In the genomic region with DNA sequence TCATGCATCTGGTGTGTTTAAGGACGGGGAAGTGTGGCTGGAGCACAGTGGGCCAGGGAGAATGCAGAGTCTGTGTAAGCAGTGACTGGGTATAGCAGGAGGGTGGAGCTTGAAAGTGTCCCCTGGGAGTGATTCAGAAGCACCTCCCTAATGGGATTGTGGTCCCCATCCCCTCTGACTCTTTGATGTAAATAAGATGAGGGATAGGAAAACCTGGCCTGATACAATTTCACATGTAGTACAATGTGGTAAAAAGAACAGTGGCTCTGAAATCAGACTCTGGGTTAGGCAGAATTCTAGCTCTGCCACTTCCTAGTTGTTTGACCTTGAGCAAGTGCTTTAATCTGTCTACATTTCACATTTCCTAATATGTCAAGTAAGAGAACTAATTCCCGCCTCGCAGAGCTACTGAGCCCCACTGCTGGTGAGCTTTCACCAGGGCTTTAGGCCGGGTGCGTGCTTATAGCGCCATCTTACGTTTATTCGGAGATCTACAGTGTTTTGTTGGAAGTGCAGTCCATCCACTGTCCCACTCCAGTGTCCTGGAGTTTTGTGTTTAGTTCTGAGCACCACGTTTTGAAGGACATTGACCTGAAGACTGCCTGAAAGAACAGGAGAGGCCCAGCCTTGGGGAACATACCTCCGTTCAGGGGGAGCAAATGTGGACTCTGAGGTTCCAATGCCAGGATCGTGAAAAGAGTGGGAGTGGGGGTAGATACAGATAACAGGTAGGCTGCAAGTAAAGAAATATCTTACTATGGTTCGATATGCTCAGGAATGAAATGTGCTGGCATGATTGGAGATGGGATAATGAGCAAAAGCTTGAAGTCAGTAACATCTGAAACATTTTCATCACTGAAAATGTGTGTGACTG, we compare ENCODE assay signal across 8 cellular contexts. TPM values are rescaled to one million over a fixed set of nuclear protein-coding genes. Genes with fewer than 3 reads are reported as not detected.
A peak's percentile ranks its signal among the peaks of the same experiment; 100 is the strongest.
DNase-seq lines count a peak whose midpoint lies in the region; ATAC-seq, FAIRE-seq and TF ChIP-seq lines count a peak whose summit lies in the region.

No MANE protein-coding gene starts in this region.

- FAIRE-seq in urothelium cell line (lab: Jason Lieb, UNC): no peak

- H3K36me3 ChIP-seq in neural progenitor cell: no peaks in the 10 kb centered on the region

- in situ Hi-C loops in ACHN (cut with HindIII; ENCODE audit: low pct_ligation_motif_present, low pct_unique_long_range_greater_than_20kb, low sequenced_read_pairs): no loop called here

- CTCF ChIA-PET in activated CD4-positive, alpha-beta memory T cell treated with anti-CD3 and anti-CD28 coated beads for 36 hours (lab: Charles Lee): interaction anchor here (0.5 to 3.5 kb wide), 37 partner anchors 8 to 654 kb away, joined by 3 to 37 read pairs (median 4); a partner anchor contains a TSS

- H3K9ac ChIP-seq in neural progenitor cell: no peak overlapping the region

- no peaks in the 10 kb centered on the region for H3K4me1 Mint-ChIP-seq in activated CD4-positive, alpha-beta memory T cell treated with anti-CD3 and anti-CD28 coated beads for 36 hours (ENCODE audit: low read depth)
- peaks cover under 1% of the 10 kb centered on the region for H3K4me1 Mint-ChIP-seq in neural progenitor cell

- H3K27ac Mint-ChIP-seq in activated CD4-positive, alpha-beta memory T cell treated with anti-CD3 and anti-CD28 coated beads for 36 hours: no peak overlapping the region
- no peak overlapping the region for H3K27ac Mint-ChIP-seq in neural progenitor cell

- H3K4me1 ChIP-seq in neural progenitor cell: peaks cover 6% of the 10 kb centered on the region

- H3K9me3 Mint-ChIP-seq in activated CD4-positive, alpha-beta memory T cell treated with anti-CD3 and anti-CD28 coated beads for 36 hours: no peaks in the 10 kb centered on the region
- no peaks in the 10 kb centered on the region for H3K9me3 Mint-ChIP-seq in neural progenitor cell

- H3F3A ChIP-seq in neural progenitor cell (ENCODE audit: low read depth): no peaks in the 10 kb centered on the region

- H3K4me3 ChIP-seq in foreskin fibroblast (ENCODE audit: low read depth in 1 of 2, low read length in 2 of 2) (no peak overlapping the region), neural progenitor cell (no peak overlapping the region)

- no peak overlapping the region for H3K27ac ChIP-seq in neural progenitor cell

- no peak for ATAC-seq in GM19035 (IDR thresholded peaks at IDR 0.05; ENCODE audit: unreplicated experiment)

- no peak overlapping the region for H2AFZ ChIP-seq in neural progenitor cell (replicated peaks)

- no peak overlapping the region for H3K4me3 Mint-ChIP-seq in activated CD4-positive, alpha-beta memory T cell treated with anti-CD3 and anti-CD28 coated beads for 36 hours
- no peak overlapping the region for H3K4me3 Mint-ChIP-seq in neural progenitor cell

- no peaks in the 10 kb centered on the region for H3K27me3 ChIP-seq in neural progenitor cell

- POLR2A ChIA-PET in activated CD4-positive, alpha-beta memory T cell treated with anti-CD3 and anti-CD28 coated beads for 36 hours (lab: Charles Lee): interaction anchor here (0.6 kb wide), 1 partner anchor 42 kb away, joined by 3 read pairs; no protein-coding TSS in a partner anchor

- no peaks in the 10 kb centered on the region for H3K36me3 Mint-ChIP-seq in activated CD4-positive, alpha-beta memory T cell treated with anti-CD3 and anti-CD28 coated beads for 36 hours
- peaks cover 10% of the 10 kb centered on the region for H3K36me3 Mint-ChIP-seq in neural progenitor cell

- no peak overlapping the region for H3K4me2 ChIP-seq in neural progenitor cell

- H3K9me3 ChIP-seq in neural progenitor cell (ENCODE audit: low read depth): no peaks in the 10 kb centered on the region

- no peaks in the 10 kb centered on the region for H3K27me3 Mint-ChIP-seq in activated CD4-positive, alpha-beta memory T cell treated with anti-CD3 and anti-CD28 coated beads for 36 hours
- H3K27me3 Mint-ChIP-seq in neural progenitor cell (ENCODE audit: insufficient read depth, low read depth): peaks cover 6% of the 10 kb centered on the region

- no peaks in the 10 kb centered on the region for H4K20me1 ChIP-seq in neural progenitor cell (ENCODE audit: low read depth)

- intact Hi-C loops in activated CD4-positive, alpha-beta memory T cell treated with anti-CD3 and anti-CD28 coated beads for 36 hours (cut with micrococcal nuclease): loop anchor here (1.0 kb wide), 3 partner anchors 73 to 438 kb away; no protein-coding TSS in a partner anchor

- DNase-seq in ACHN (peak; percentile 82), NCI-H446 treated with DMSO at 0.1 percent for 48 hours (lab: John Stamatoyannopoulos, UW) (peak; percentile 10), foreskin fibroblast (peak; percentile 70 to 90), neural progenitor cell (ENCODE audit: low spot score) (peak; percentile 84), urothelium cell line (ENCODE audit: low spot score) (peak; percentile 73)
- DNase-seq in activated CD4-positive, alpha-beta memory T cell treated with anti-CD3 and anti-CD28 coated beads for 36 hours: peak; percentile 61

- TF ChIP-seq CTCF in GM12874 (IDR thresholded peaks at IDR 0.05; ENCODE audit: insufficient read depth, low read depth, low read length) (peak; percentile 66), foreskin fibroblast (IDR thresholded peaks at IDR 0.05; ENCODE audit: low read depth, low read length) (peak; percentile 70), neural progenitor cell (IDR thresholded peaks at IDR 0.05) (peak; percentile 92)

- no peaks in the 10 kb centered on the region for H3K79me2 ChIP-seq in neural progenitor cell (ENCODE audit: low read depth)

RNA-seq across cellular contexts. Expression of a gene that starts 51.2 kb away (rescaled TPM):
- total RNA-seq in activated CD4-positive, alpha-beta memory T cell treated with anti-CD3 and anti-CD28 coated beads for 36 hours: 10 to 100 TPM; 31.0 to 34.7 TPM
- 5.2 and 12.4 TPM in 2 replicates for total RNA-seq in neural progenitor cell (ENCODE audit: low replicate concordance)

Comparison
In these comparisons a context has a peak if more than half of its experiments do, and no peak if none do; other contexts are left out.
1. DNase-seq: peak in every context shown above with its lines; median percentile 84 in neural progenitor cell; 82 in ACHN; 80 in foreskin fibroblast; 73 in urothelium cell line; 61 in activated CD4-positive, alpha-beta memory T cell treated with anti-CD3 and anti-CD28 coated beads for 36 hours; 10 in NCI-H446 treated with DMSO at 0.1 percent for 48 hours.